In genomic region chr19:40692212-40692551, GRCh38 we compare ENCODE assay signal across 19 cellular contexts. TPM values are rescaled to one million over a fixed set of nuclear protein-coding genes. Genes with fewer than 3 reads are reported as not detected.
DNase-seq lines count a peak whose midpoint lies in the region; ATAC-seq, FAIRE-seq and TF ChIP-seq lines count a peak whose summit lies in the region.
"Had no signal": no experiment of that assay in that cellular context is flagged by ENCODE, and none has a peak within 500 bp of the region (broad histone marks: within the 10 kb centered on the region; RNA-seq: fewer than 3 reads in every experiment).

No MANE protein-coding gene starts in this region.

- no peak for FAIRE-seq in H54 (lab: Jason Lieb, UNC)
- FAIRE-seq: endothelial cell of umbilical vein had no signal

- intact Hi-C loops in IMR-90 (cut with micrococcal nuclease) (no loop called here), esophagus muscularis mucosa (cut with DNase I) (no loop called here)

- ATAC-seq in IMR-90 (ENCODE audit: low read depth) (no peak), left lobe of liver (no peak)

- H3K4me3 ChIP-seq in IMR-90 (ENCODE audit: insufficient read depth, low read depth, low read length) = no peak overlapping the region
- H3K4me3 ChIP-seq in esophagus muscularis mucosa = no peak overlapping the region
- H3K4me3 ChIP-seq in skin epidermis = no peak overlapping the region
- H3K4me3 ChIP-seq: testis had no signal

- H3K36me3 ChIP-seq in IMR-90 (ENCODE audit: control insufficient read depth, insufficient read depth, low read length) (peaks cover 27% of the 10 kb centered on the region; the same call in 1 of the 2 replicates), esophagus muscularis mucosa (peaks cover 14 to 54% (median 48%) of the 10 kb centered on the region in 4 donors)

- H4K8ac ChIP-seq in IMR-90 (ENCODE audit: low read depth in 2 of 2, low read length in 2 of 2) = no peak overlapping the region

- H3K27ac ChIP-seq in IMR-90 (ENCODE audit: insufficient read depth, low read length) (no peak overlapping the region), esophagus muscularis mucosa (replicated peaks in 1 of 4) (peak overlapping the region; percentile 87 to 94 (median 90)), skin epidermis (peak overlapping the region in 11 of 21 experiments; percentile 76 to 97 (median 88))
- H3K27ac ChIP-seq: parathyroid adenoma had no signal

- peaks cover 19 to 34% of the 10 kb centered on the region in 2 experiments for H3K79me1 ChIP-seq in IMR-90 (ENCODE audit: low read depth in 1 of 2, low read length in 2 of 2)

- dilution Hi-C loops in IMR-90 (cut with HindIII; ENCODE audit: low sequenced_read_pairs, unreplicated experiment) = no loop called here

- no peak overlapping the region for H3K4me2 ChIP-seq in IMR-90 (ENCODE audit: low read depth, low read length)

- peak overlapping the region; percentile 97 for H2AK9ac ChIP-seq in IMR-90 (replicated peaks; ENCODE audit: low read depth, low read length, poor library complexity)

- in situ Hi-C loops in G401 (cut with HindIII; ENCODE audit: low sequenced_read_pairs) = no loop called here
- in situ Hi-C loops in IMR-90 (cut with MboI; ENCODE audit: low sequenced_read_pairs) = no loop called here

- no peak overlapping the region for H3K18ac ChIP-seq in IMR-90 (ENCODE audit: low read depth, low read length)

- H2AFZ ChIP-seq in IMR-90 (replicated peaks; ENCODE audit: low read length, poor library complexity) = no peak overlapping the region
- H2AFZ ChIP-seq: parathyroid adenoma had no signal

- DNase-seq in G401 (ENCODE audit: low spot score) (peak; percentile 25), IMR-90 (no peak), esophagus muscularis mucosa (ENCODE audit: extremely low spot score) (no peak), left lobe of liver (ENCODE audit: low spot score) (no peak), SKM-1 treated with dmso at 0.1 percent for 144 hours (lab: John Stamatoyannopoulos, UW; ENCODE audit: unreplicated experiment) (no peak), H54 (ENCODE audit: insufficient read length, low spot score) (no peak)
- DNase-seq: activated CD4-positive, alpha-beta memory T cell treated with anti-CD3 and anti-CD28 coated beads, Interleukin-2, amount 10 ng/mL, durations not matched to agents 7 days and 5 days; activated naive CD4-positive, alpha-beta T cell treated with anti-CD3 and anti-CD28 coated beads, Interleukin-2, amount 50 U/mL, for 16 hours; central memory CD4-positive, alpha-beta T cell; GDM1; islet precursor cell; midbrain; NCI-H1417 treated with DMSO at 0.1 percent for 48 hours; NCI-H345; SIG-M5; testis had no signal

- no peak overlapping the region for H2AK5ac ChIP-seq in IMR-90 (ENCODE audit: low read depth, low read length)

- H4K5ac ChIP-seq in IMR-90 (ENCODE audit: low read depth, low read length) = no peak overlapping the region

- H3K9me1 ChIP-seq in IMR-90 (ENCODE audit: insufficient read depth, low read length) = peaks cover 25% of the 10 kb centered on the region

- H3K4me1 ChIP-seq in IMR-90 (ENCODE audit: control insufficient read depth, insufficient read depth, low read length) (peaks cover 17% of the 10 kb centered on the region), esophagus muscularis mucosa (peaks cover 15 to 47% (median 45%) of the 10 kb centered on the region in 4 donors)

- no peak for TF ChIP-seq POLR2A in IMR-90 (IDR thresholded peaks at IDR 0.05; ENCODE audit: low read depth, low read length)
- no peak for TF ChIP-seq POLR2A in esophagus muscularis mucosa (IDR thresholded peaks at IDR 0.05; ENCODE audit: low read depth)
- no peak for TF ChIP-seq POLR2A in H54 (IDR thresholded peaks at IDR 0.05; ENCODE audit: low read depth, low read length)

- H2BK20ac ChIP-seq in IMR-90 (ENCODE audit: low read depth, low read length) = no peak overlapping the region

- H3K14ac ChIP-seq in IMR-90 (replicated peaks; ENCODE audit: low read depth, low read length) = no peak overlapping the region

- no peak for TF ChIP-seq CTCF in IMR-90 (conservative IDR thresholded peaks at IDR 0.05; ENCODE audit: low read depth, low read length)
- no peak for TF ChIP-seq CTCF in esophagus muscularis mucosa (IDR thresholded peaks at IDR 0.05)

- H3K56ac ChIP-seq in IMR-90 (ENCODE audit: extremely low read depth, insufficient read depth, low read length) = no peak overlapping the region

- no peak overlapping the region for H2BK15ac ChIP-seq in IMR-90 (ENCODE audit: low read depth, low read length)

- H3K9ac ChIP-seq in IMR-90 (ENCODE audit: low read depth, low read length) = no peak overlapping the region
- H3K9ac ChIP-seq: parathyroid adenoma had no signal

- no peak overlapping the region for H2BK5ac ChIP-seq in IMR-90 (ENCODE audit: low read depth, low read length, poor library complexity, severe bottlenecking)

- CTCF ChIA-PET in IMR-90 (lab: Yijun Ruan, JAX) = no interaction called here

- POLR2A ChIA-PET in IMR-90 (lab: Charles Lee; ENCODE audit: unreplicated experiment) = no interaction called here

- no peak overlapping the region for H3K23ac ChIP-seq in IMR-90 (ENCODE audit: low read depth, low read length)

- H3K4ac ChIP-seq in IMR-90 (ENCODE audit: low read depth, low read length) = no peak overlapping the region

- H3K27me3 ChIP-seq in IMR-90 (ENCODE audit: control insufficient read depth, insufficient read depth, low read length) = no peaks in the 10 kb centered on the region
- peaks cover 0 to 3% (median 0%) of the 10 kb centered on the region in 4 donors for H3K27me3 ChIP-seq in esophagus muscularis mucosa
- H3K27me3 ChIP-seq: testis had no signal

- TF ChIP-seq RAD21 in IMR-90 (IDR thresholded peaks at IDR 0.05; ENCODE audit: low read length) = no peak

- no TSS peak for BruUV-seq in IMR-90 (replicated peaks; lab: Mats Ljungman, UMichigan)

- H3K9me3 ChIP-seq in IMR-90 (ENCODE audit: control insufficient read depth, insufficient read depth, low read length) = no peaks in the 10 kb centered on the region
- H3K9me3 ChIP-seq in esophagus muscularis mucosa = no peaks in the 10 kb centered on the region
- H3K9me3 ChIP-seq: testis had no signal

- peaks cover 23% of the 10 kb centered on the region for H4K20me1 ChIP-seq in IMR-90 (ENCODE audit: insufficient read depth, low read length)

- no peak overlapping the region for H2BK120ac ChIP-seq in IMR-90 (ENCODE audit: low read depth, low read length)

- no peak overlapping the region for H4K91ac ChIP-seq in IMR-90 (ENCODE audit: insufficient read depth, low read depth, low read length)

- WGBS in IMR-90 (ENCODE audit: extremely low coverage in 2 of 2, insufficient read length in 1 of 2), 2 experiments = 89% methylated on average over 2 of the region's 14 CpGs; no CpG with 5 or more reads in 1 of the 2 experiments
- WGBS in esophagus muscularis mucosa = 62% methylated on average over 3 of the region's 14 CpGs

- no peak for TF ChIP-seq EP300 in esophagus muscularis mucosa (IDR thresholded peaks at IDR 0.05)

TF ChIP-seq in IMR-90, 13 proteins besides CTCF, POLR2A, EP300 and RAD21:
- TF ChIP-seq CHD1 (IDR thresholded peaks at IDR 0.05; ENCODE audit: low read depth, low read length) = no peak
- no peak for TF ChIP-seq CEBPB (IDR thresholded peaks at IDR 0.05; ENCODE audit: low read depth, low read length)
- TF ChIP-seq BHLHE40 (IDR thresholded peaks at IDR 0.05; ENCODE audit: low read depth, low read length) = no peak
- no peak for TF ChIP-seq RFX5 (IDR thresholded peaks at IDR 0.05; ENCODE audit: low read depth, low read length)
- TF ChIP-seq MAZ (IDR thresholded peaks at IDR 0.05; ENCODE audit: borderline replicate concordance, low read depth, low read length) = no peak
TF ChIP-seq in IMR-90: peak in this region for 0.

RNA-seq across cellular contexts. Expression of gene NUMBL, which starts 1.7 kb away (rescaled TPM):
- 18.5 and 25.1 TPM in 2 replicates for total RNA-seq in G401 (2014; rRNA removed; shearing (Covaris generic))
- total RNA-seq in IMR-90 (2012; rRNA removed) (6.3 and 6.9 TPM in 2 replicates), esophagus muscularis mucosa (10 to 100 TPM; 28.2 to 51.7 (median 41.5) TPM), left lobe of liver (21.7 TPM)
- polyA plus RNA-seq in IMR-90 (2012; rRNA removed) = 29.0 and 29.8 TPM in 2 replicates
- polyA plus RNA-seq in IMR-90 (2012; cell fraction: cytosol; rRNA removed) = 45.8 and 88.1 TPM in 2 replicates
- polyA plus RNA-seq in IMR-90 (2012; cell fraction: nucleus; rRNA removed; ENCODE audit: low replicate concordance) = 107 and 168 TPM in 2 replicates

RNA-seq across cellular contexts. Expression of gene COQ8B, which starts 24.5 kb away (rescaled TPM):
- 58.6 and 59.5 TPM in 2 replicates for total RNA-seq in G401 (2014; rRNA removed; shearing (Covaris generic))
- 14.2 and 14.9 TPM in 2 replicates for total RNA-seq in IMR-90 (2012; rRNA removed)
- 23.2 and 23.5 TPM in 2 replicates for polyA plus RNA-seq in IMR-90 (2012; rRNA removed)
- 12.9 and 22.5 TPM in 2 replicates for polyA plus RNA-seq in IMR-90 (2012; cell fraction: cytosol; rRNA removed)
- polyA plus RNA-seq in IMR-90 (2012; cell fraction: nucleus; rRNA removed; ENCODE audit: low replicate concordance) = 64.0 and 115 TPM in 2 replicates
- 10 to 100 TPM; 34.5 to 57.7 (median 45.3) TPM for total RNA-seq in esophagus muscularis mucosa
- 43.5 TPM for total RNA-seq in left lobe of liver

RNA-seq across cellular contexts. Expression of gene ITPKC, which starts 24.7 kb away (rescaled TPM):
- 14.3 and 24.4 TPM in 2 replicates for total RNA-seq in G401 (2014; rRNA removed; shearing (Covaris generic))
- total RNA-seq in IMR-90 (2012; rRNA removed) = 7.7 and 8.6 TPM in 2 replicates
- polyA plus RNA-seq in IMR-90 (2012; rRNA removed) = 8.6 and 9.4 TPM in 2 replicates
- 6.5 and 8.3 TPM in 2 replicates for polyA plus RNA-seq in IMR-90 (2012; cell fraction: cytosol; rRNA removed)
- polyA plus RNA-seq in IMR-90 (2012; cell fraction: nucleus; rRNA removed; ENCODE audit: low replicate concordance) = 6.8 and 11.6 TPM in 2 replicates
- 100 to 1,000 TPM in 1 of 4 donors, 10 to 100 TPM in 3; 28.7 to 123 (median 33.3) TPM for total RNA-seq in esophagus muscularis mucosa
- total RNA-seq in left lobe of liver = 7.0 TPM

RNA-seq across cellular contexts. Expression of gene ACTMAP, which starts 58.1 kb away (rescaled TPM):
- total RNA-seq in G401 (2014; rRNA removed; shearing (Covaris generic)) = 3.3 and 6.8 TPM in 2 replicates
- total RNA-seq in IMR-90 (2012; rRNA removed) (0.28 and 0.54 TPM in 2 replicates), esophagus muscularis mucosa (1 to 10 TPM; 1.7 to 4.6 (median 3.7) TPM), left lobe of liver (8.9 TPM)
- polyA plus RNA-seq in IMR-90 (2012; rRNA removed) = 4.9 and 5.4 TPM in 2 replicates
- 4.2 and 5.8 TPM in 2 replicates for polyA plus RNA-seq in IMR-90 (2012; cell fraction: cytosol; rRNA removed)
- 6.8 and 12.2 TPM in 2 replicates for polyA plus RNA-seq in IMR-90 (2012; cell fraction: nucleus; rRNA removed; ENCODE audit: low replicate concordance)

RNA-seq across cellular contexts. Expression of gene SNRPA, which starts 58.8 kb away (rescaled TPM):
- total RNA-seq in G401 (2014; rRNA removed; shearing (Covaris generic)) = 134 and 162 TPM in 2 replicates
- total RNA-seq in IMR-90 (2012; rRNA removed) (28.3 and 30.3 TPM in 2 replicates), esophagus muscularis mucosa (10 to 100 TPM; 47.3 to 69.1 (median 57.6) TPM), left lobe of liver (23.6 TPM)
- 81.3 and 158 TPM in 2 replicates for polyA plus RNA-seq in IMR-90 (2012; rRNA removed)
- polyA plus RNA-seq in IMR-90 (2012; cell fraction: cytosol; rRNA removed) = 89.7 and 101 TPM in 2 replicates
- 76.5 and 101 TPM in 2 replicates for polyA plus RNA-seq in IMR-90 (2012; cell fraction: nucleus; rRNA removed; ENCODE audit: low replicate concordance)
